ENCODE assay signal across 9 cellular contexts in genomic region chr1:7464736-7465135, GRCh38.
"Had no signal": no experiment of that assay in that cellular context is flagged by ENCODE, and none has a peak within 500 bp of the region (broad histone marks: within the 10 kb centered on the region; RNA-seq: fewer than 3 reads in every experiment).

No MANE protein-coding gene starts in this region.

- H3K4me2 ChIP-seq: GM23338 had no signal

- DNase-seq: GM23248, GOT3, H7, H9, HCEC 1CT, HFFc6 had no signal

- ATAC-seq: GM23338, HCT116 had no signal

- H3K27ac ChIP-seq: GM23248 had no signal

- H3K4me1 ChIP-seq: HAP-1 had no signal

- H3K4me3 ChIP-seq: GM23248, GM23338, HAP-1 had no signal

- H3K27ac Mint-ChIP-seq: GM23338, HFFc6 had no signal

- H3K9me3 Mint-ChIP-seq: GM23338, H9, HFFc6 had no signal

- H3K4me1 Mint-ChIP-seq: GM23338 had no signal

- H3K9me3 ChIP-seq: HAP-1 had no signal

- H3K9ac ChIP-seq: GM23248 had no signal

- H2AFZ ChIP-seq: GM23248, GM23338 had no signal

- H3K4me3 Mint-ChIP-seq: GM23338, H9, HFFc6 had no signal

- H3K36me3 ChIP-seq: HAP-1 had no signal
